In genomic region chr22:40347300-40347699, GRCh38 we compare ENCODE assay signal across 1 cellular context.
TF ChIP-seq lines count a peak whose summit lies in the region.

No MANE protein-coding gene starts in this region.

TF ChIP-seq in K562, 482 proteins besides CTCF, POLR2A, EP300 and RAD21:
- TF ChIP-seq NRF1 (conservative IDR thresholded peaks at IDR 0.05 in 1 of 2, IDR thresholded peaks at IDR 0.05 in 1 of 2) (no peak), SP1 (CRISPR knock-in tag; IDR thresholded peaks at IDR 0.05) (0 out of 2 replicates have a peak, but pooled peaks have one; percentile 19)
